ENCODE assay signal across 21 cellular contexts in the genomic region with DNA sequence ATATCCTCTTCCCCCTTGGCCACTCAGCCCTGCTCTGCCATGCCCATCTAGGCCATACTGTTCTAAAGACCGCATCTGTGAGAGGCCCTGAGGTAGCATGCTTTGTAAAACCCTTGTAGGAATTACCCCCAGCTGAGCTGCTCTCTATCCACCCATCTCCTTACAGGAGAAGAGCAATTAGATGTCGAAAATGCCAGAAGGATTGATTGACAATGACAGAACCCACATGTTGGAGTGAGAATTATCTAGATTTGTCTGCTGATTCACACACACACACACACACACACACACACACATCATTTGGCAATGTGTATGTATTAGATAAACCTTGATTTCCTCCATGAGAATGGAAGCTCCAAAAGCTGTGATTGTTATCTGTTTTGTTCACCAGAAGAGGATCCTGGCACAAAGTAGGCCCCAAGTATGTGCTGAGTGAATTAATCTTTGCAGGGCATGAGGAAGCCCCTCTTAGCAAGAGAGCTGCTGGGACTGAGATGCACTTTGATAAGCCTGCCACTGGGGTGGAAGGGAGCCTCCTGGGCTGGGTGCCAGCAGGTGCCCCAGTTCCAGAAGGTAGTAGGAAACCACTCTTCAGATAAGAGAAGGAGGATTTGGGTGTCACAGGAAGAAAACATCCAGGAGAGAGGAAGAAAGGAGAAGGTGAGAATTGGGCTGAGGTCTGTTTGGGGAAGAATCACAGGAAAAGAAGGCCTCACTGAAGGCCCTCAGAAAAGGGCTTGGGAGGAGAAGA.
DNase-seq lines count a peak whose midpoint lies in the region; ATAC-seq and TF ChIP-seq lines count a peak whose summit lies in the region.
"Had no signal": no experiment of that assay in that cellular context is flagged by ENCODE, and none has a peak within 500 bp of the region (broad histone marks: within the 10 kb centered on the region; RNA-seq: fewer than 3 reads in every experiment).

No MANE protein-coding gene starts in this region.

- H3K4me3 Mint-ChIP-seq in activated CD4-positive, alpha-beta T cell treated with anti-CD3 and anti-CD28 coated beads, Interleukin-2, amount 10 ng/mL, durations not matched to agents 24 days and 14 days: no peak overlapping the region
- no peak overlapping the region for H3K4me3 Mint-ChIP-seq in activated CD8-positive, alpha-beta T cell treated with anti-CD3 and anti-CD28 coated beads, Interleukin-2, amount 10 ng/mL, durations not matched to agents 7 days and 5 days
- no peak overlapping the region for H3K4me3 Mint-ChIP-seq in stimulated activated effector memory CD8-positive, alpha-beta T cell treated with anti-CD3 and anti-CD28 coated beads, Interleukin-12 subunit alpha, Interleukin-12 subunit beta, amount 100 ng/mL, for 72 hours
- H3K4me3 Mint-ChIP-seq: CD8-positive, alpha-beta T cell; GM23338; mesothelial cell of epicardium; neural progenitor cell had no signal

- peak; percentile 54 for DNase-seq in activated CD4-positive, alpha-beta T cell treated with anti-CD3 and anti-CD28 coated beads, Interleukin-2, amount 10 ng/mL, durations not matched to agents 24 days and 14 days
- no peak for DNase-seq in activated CD4-positive, alpha-beta T cell treated with anti-CD3 and anti-CD28 coated beads, Interleukin-2, amount 50 U/mL, for 4 hours
- DNase-seq in HCT116 (ENCODE audit: low read depth, low spot score) (no peak), OCI-M2 (lab: John Stamatoyannopoulos, UW; ENCODE audit: unreplicated experiment) (no peak), COR-L47 (lab: John Stamatoyannopoulos, UW) (no peak), activated T-cell treated with anti-CD3 and anti-CD28 coated beads for 4 hours (no peak)
- DNase-seq in activated CD8-positive, alpha-beta T cell treated with anti-CD3 and anti-CD28 coated beads, Interleukin-2, amount 10 ng/mL, durations not matched to agents 7 days and 5 days: no peak
- peak in 1 of 2 donors; percentile 52 for DNase-seq in stimulated activated effector memory CD8-positive, alpha-beta T cell treated with anti-CD3 and anti-CD28 coated beads, Interleukin-12 subunit alpha, Interleukin-12 subunit beta, amount 100 ng/mL, for 72 hours (ENCODE audit: low spot score in 2 of 2)
- DNase-seq: anterior cingulate cortex; effector memory CD4-positive, alpha-beta T cell; glutamatergic neuron; NCI-H146; NCI-H2227 treated with DMSO at 0.1 percent for 48 hours; NCI-H774; SK-N-SH; testis had no signal

- no peak overlapping the region for H3K4me2 ChIP-seq in HCT116 (ENCODE audit: low read length)
- H3K4me2 ChIP-seq: GM23338, neural progenitor cell, SK-N-SH had no signal

- no TSS peak for BruUV-seq in HCT116 (replicated peaks; lab: Mats Ljungman, UMichigan)

- no peaks in the 10 kb centered on the region for H3K9me2 ChIP-seq in HCT116 (ENCODE audit: insufficient read depth)
- H3K9me2 ChIP-seq: SK-N-SH had no signal

- no peak overlapping the region for H3K4me3 ChIP-seq in HCT116 (replicated peaks in 1 of 2; ENCODE audit: low read depth in 1 of 2, low read length in 2 of 2)
- H3K4me3 ChIP-seq: GM23338, neural progenitor cell, testis had no signal

- POLR2A ChIA-PET in HCT116 (lab: Charles Lee): no interaction called here
- POLR2A ChIA-PET in activated CD8-positive, alpha-beta T cell treated with anti-CD3 and anti-CD28 coated beads, Interleukin-2, amount 10 ng/mL, durations not matched to agents 7 days and 5 days (lab: Charles Lee): interaction anchor here (0.6 to 0.9 kb wide), 2 partner anchors 149 to 516 kb away, joined by 3 read pairs; a partner anchor contains a TSS

- H3K27ac Mint-ChIP-seq in activated CD4-positive, alpha-beta T cell treated with anti-CD3 and anti-CD28 coated beads, Interleukin-2, amount 10 ng/mL, durations not matched to agents 24 days and 14 days: peak overlapping the region; percentile 67
- H3K27ac Mint-ChIP-seq in activated CD8-positive, alpha-beta T cell treated with anti-CD3 and anti-CD28 coated beads, Interleukin-2, amount 10 ng/mL, durations not matched to agents 7 days and 5 days: peak overlapping the region; percentile 31
- H3K27ac Mint-ChIP-seq in stimulated activated effector memory CD8-positive, alpha-beta T cell treated with anti-CD3 and anti-CD28 coated beads, Interleukin-12 subunit alpha, Interleukin-12 subunit beta, amount 100 ng/mL, for 72 hours: peak overlapping the region; percentile 36
- H3K27ac Mint-ChIP-seq: CD8-positive, alpha-beta T cell; GM23338; mesothelial cell of epicardium; neural progenitor cell had no signal

- H3K4me1 Mint-ChIP-seq in activated CD4-positive, alpha-beta T cell treated with anti-CD3 and anti-CD28 coated beads, Interleukin-2, amount 10 ng/mL, durations not matched to agents 24 days and 14 days: peaks cover 65% of the 10 kb centered on the region
- peaks cover 34% of the 10 kb centered on the region for H3K4me1 Mint-ChIP-seq in activated CD8-positive, alpha-beta T cell treated with anti-CD3 and anti-CD28 coated beads, Interleukin-2, amount 10 ng/mL, durations not matched to agents 7 days and 5 days (ENCODE audit: low read depth)
- peaks cover 82% of the 10 kb centered on the region for H3K4me1 Mint-ChIP-seq in stimulated activated effector memory CD8-positive, alpha-beta T cell treated with anti-CD3 and anti-CD28 coated beads, Interleukin-12 subunit alpha, Interleukin-12 subunit beta, amount 100 ng/mL, for 72 hours
- H3K4me1 Mint-ChIP-seq: mesothelial cell of epicardium had no signal

- H3K36me3 Mint-ChIP-seq in activated CD4-positive, alpha-beta T cell treated with anti-CD3 and anti-CD28 coated beads, Interleukin-2, amount 10 ng/mL, durations not matched to agents 24 days and 14 days (ENCODE audit: low read depth): peaks cover under 1% of the 10 kb centered on the region
- no peaks in the 10 kb centered on the region for H3K36me3 Mint-ChIP-seq in activated CD8-positive, alpha-beta T cell treated with anti-CD3 and anti-CD28 coated beads, Interleukin-2, amount 10 ng/mL, durations not matched to agents 7 days and 5 days (ENCODE audit: low read depth)
- no peaks in the 10 kb centered on the region for H3K36me3 Mint-ChIP-seq in stimulated activated effector memory CD8-positive, alpha-beta T cell treated with anti-CD3 and anti-CD28 coated beads, Interleukin-12 subunit alpha, Interleukin-12 subunit beta, amount 100 ng/mL, for 72 hours
- H3K36me3 Mint-ChIP-seq: CD8-positive, alpha-beta T cell; mesothelial cell of epicardium; neural progenitor cell had no signal

- TF ChIP-seq RAD21 in HCT116 (IDR thresholded peaks at IDR 0.05; ENCODE audit: low read depth): no peak

- peaks cover under 1% of the 10 kb centered on the region for H3K9me3 Mint-ChIP-seq in activated CD4-positive, alpha-beta T cell treated with anti-CD3 and anti-CD28 coated beads, Interleukin-2, amount 10 ng/mL, durations not matched to agents 24 days and 14 days
- H3K9me3 Mint-ChIP-seq in activated CD8-positive, alpha-beta T cell treated with anti-CD3 and anti-CD28 coated beads, Interleukin-2, amount 10 ng/mL, durations not matched to agents 7 days and 5 days (ENCODE audit: insufficient read depth): no peaks in the 10 kb centered on the region
- H3K9me3 Mint-ChIP-seq in stimulated activated effector memory CD8-positive, alpha-beta T cell treated with anti-CD3 and anti-CD28 coated beads, Interleukin-12 subunit alpha, Interleukin-12 subunit beta, amount 100 ng/mL, for 72 hours: no peaks in the 10 kb centered on the region
- H3K9me3 Mint-ChIP-seq: CD8-positive, alpha-beta T cell; GM23338; mesothelial cell of epicardium; neural progenitor cell had no signal

- no peak for TF ChIP-seq POLR2A in HCT116 (IDR thresholded peaks at IDR 0.05; ENCODE audit: borderline replicate concordance, extremely low read depth, insufficient read depth, insufficient read length)

- H4K20me1 ChIP-seq in HCT116 (ENCODE audit: insufficient read depth): no peaks in the 10 kb centered on the region

- intact Hi-C loops in activated CD4-positive, alpha-beta T cell treated with anti-CD3 and anti-CD28 coated beads, Interleukin-2, amount 10 ng/mL, durations not matched to agents 24 days and 14 days (cut with micrococcal nuclease): no loop called here
- intact Hi-C loops in HCT116 (cut with micrococcal nuclease): no loop called here

- peaks cover 0 to 14% of the 10 kb centered on the region in 2 experiments; a peak in 2 of 4 replicates for H3K4me1 ChIP-seq in HCT116 (ENCODE audit: control insufficient read depth in 1 of 2, insufficient read depth in 2 of 2, low read length in 2 of 2)
- H3K4me1 ChIP-seq: neural progenitor cell, testis had no signal

- H3K27ac ChIP-seq in HCT116 (ENCODE audit: low read depth, low read length): no peak overlapping the region
- H3K27ac ChIP-seq: neural progenitor cell, testis had no signal

- H3K27me3 ChIP-seq in HCT116 (ENCODE audit: insufficient read depth, low read length): no peaks in the 10 kb centered on the region
- H3K27me3 ChIP-seq: neural progenitor cell, testis had no signal

- no peaks in the 10 kb centered on the region for H3K9me3 ChIP-seq in HCT116 (ENCODE audit: control insufficient read depth in 1 of 2, insufficient read depth in 1 of 2, low read depth in 1 of 2, low read length in 2 of 2)
- H3K9me3 ChIP-seq: SK-N-SH, testis had no signal

- H2AFZ ChIP-seq in HCT116 (ENCODE audit: low read depth, low read length, poor library complexity, severe bottlenecking): no peak overlapping the region
- H2AFZ ChIP-seq: GM23338, neural progenitor cell had no signal

- RAD21 ChIA-PET in HCT116 (lab: Charles Lee; ENCODE audit: low non-redundant PET in 1 of 2, low total read pairs in 2 of 2, uncharacterized antibody in 2 of 2, unreplicated experiment in 2 of 2): no interaction called here

- peaks cover 1% of the 10 kb centered on the region for H3K27me3 Mint-ChIP-seq in activated CD4-positive, alpha-beta T cell treated with anti-CD3 and anti-CD28 coated beads, Interleukin-2, amount 10 ng/mL, durations not matched to agents 24 days and 14 days
- H3K27me3 Mint-ChIP-seq in activated CD8-positive, alpha-beta T cell treated with anti-CD3 and anti-CD28 coated beads, Interleukin-2, amount 10 ng/mL, durations not matched to agents 7 days and 5 days (ENCODE audit: low read depth): peaks cover 2% of the 10 kb centered on the region

- H3K79me2 ChIP-seq in HCT116 (ENCODE audit: insufficient read depth, low read length): no peaks in the 10 kb centered on the region

- 0 out of 6 replicates have a peak, but pooled peaks of 2 of the 3 experiments have one; percentile 15 to 24 for TF ChIP-seq CTCF in HCT116 (IDR thresholded peaks at IDR 0.05 in 2 of 3, conservative IDR thresholded peaks at IDR 0.05 in 1 of 3; ENCODE audit: borderline replicate concordance in 1 of 3, insufficient read depth in 1 of 3, low read depth in 2 of 3, low read length in 2 of 3)

- CTCF ChIA-PET in HCT116 (lab: Charles Lee): interaction anchor here (1.2 kb wide), 1 partner anchor 201 kb away, joined by 3 read pairs; no protein-coding TSS in a partner anchor
- CTCF ChIA-PET in activated CD8-positive, alpha-beta T cell treated with anti-CD3 and anti-CD28 coated beads, Interleukin-2, amount 10 ng/mL, durations not matched to agents 7 days and 5 days (lab: Charles Lee): interaction anchor here (0.7 to 1.6 kb wide), 4 partner anchors 20 to 201 kb away, joined by 3 to 6 read pairs (median 3); no protein-coding TSS in a partner anchor

- H3K36me3 ChIP-seq in HCT116 (ENCODE audit: control insufficient read depth in 1 of 2, insufficient read depth in 2 of 2, low read length in 2 of 2): no peaks in the 10 kb centered on the region
- H3K36me3 ChIP-seq: neural progenitor cell had no signal

- no peak overlapping the region for H3K9ac ChIP-seq in HCT116 (ENCODE audit: low read length)
- H3K9ac ChIP-seq: neural progenitor cell, SK-N-SH had no signal

- no peak for ATAC-seq in HCT116
- ATAC-seq in activated CD8-positive, alpha-beta T cell treated with anti-CD3 and anti-CD28 coated beads, Interleukin-2, amount 10 ng/mL, durations not matched to agents 7 days and 5 days: no peak
- no peak for ATAC-seq in stimulated activated effector memory CD8-positive, alpha-beta T cell treated with anti-CD3 and anti-CD28 coated beads, Interleukin-12 subunit alpha, Interleukin-12 subunit beta, amount 100 ng/mL, for 72 hours
- ATAC-seq: CD8-positive, alpha-beta T cell; GM23338; left lobe of liver had no signal
